Comparison of ENCODE assay signal across 11 cellular contexts in the genomic region with DNA sequence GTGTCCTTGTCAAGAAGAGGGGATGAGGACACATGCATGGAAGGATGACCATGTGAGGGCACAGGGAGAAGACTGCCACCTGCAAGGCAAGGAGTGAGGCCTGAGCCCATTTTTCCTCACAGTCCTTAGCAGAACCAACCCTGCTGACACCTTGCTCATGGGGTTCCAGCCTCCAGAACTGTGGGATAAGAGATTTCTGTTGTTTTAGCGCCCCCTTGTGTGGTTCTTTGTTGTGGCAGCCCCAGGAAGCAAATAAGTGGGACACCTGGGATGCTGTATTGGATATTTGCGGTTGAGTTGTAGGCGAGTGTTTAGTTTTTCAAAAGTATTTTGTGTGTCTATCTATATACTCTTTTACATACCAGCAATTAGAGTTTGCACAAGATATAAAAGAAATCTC.
DNase-seq lines count a peak whose midpoint lies in the region; ATAC-seq and TF ChIP-seq lines count a peak whose summit lies in the region.
"Had no signal": no experiment of that assay in that cellular context is flagged by ENCODE, and none has a peak within 500 bp of the region (broad histone marks: within the 10 kb centered on the region; RNA-seq: fewer than 3 reads in every experiment).

No MANE protein-coding gene starts in this region.

- peaks cover 2% of the 10 kb centered on the region for H3K27me3 Mint-ChIP-seq in GM23338 (ENCODE audit: insufficient read depth, low read depth, poor library complexity)

- no peaks in the 10 kb centered on the region for H3K9me3 ChIP-seq in ascending aorta

- peaks cover 17% of the 10 kb centered on the region for H3K4me1 Mint-ChIP-seq in GM23338

- H3K4me2 ChIP-seq in GM23338 = no peak overlapping the region

- H3K9me3 Mint-ChIP-seq in GM23338 = peaks cover 13% of the 10 kb centered on the region

- H3K27ac ChIP-seq in GM23338 (ENCODE audit: low read depth) = no peak overlapping the region
- H3K27ac ChIP-seq in foreskin keratinocyte = no peak overlapping the region
- no peak overlapping the region for H3K27ac ChIP-seq in ascending aorta

- DNase-seq in CD1c-positive myeloid dendritic cell (ENCODE audit: extremely low spot score) (peak; percentile 21), GM23338 (ENCODE audit: low spot score) (peak; percentile 63), SW480 (ENCODE audit: low spot score) (peak; percentile 16), foreskin keratinocyte (no peak), AG20443 (ENCODE audit: low spot score) (no peak), ascending aorta (ENCODE audit: low spot score in 2 of 2) (no peak), GM19240 (ENCODE audit: insufficient read length, low spot score) (no peak)
- DNase-seq: cortex of kidney, left colon, NCI-H2081 had no signal

- ATAC-seq in GM23338 (peak; percentile 57), foreskin keratinocyte (peak; percentile 28), GM21723 (IDR thresholded peaks at IDR 0.05; ENCODE audit: unreplicated experiment) (no peak)
- ATAC-seq: left colon had no signal

- no peaks in the 10 kb centered on the region for H3K27me3 ChIP-seq in GM23338 (ENCODE audit: insufficient read depth)
- no peaks in the 10 kb centered on the region for H3K27me3 ChIP-seq in foreskin keratinocyte
- H3K27me3 ChIP-seq in ascending aorta = no peaks in the 10 kb centered on the region

- TF ChIP-seq CTCF in GM23338 (conservative IDR thresholded peaks at IDR 0.05; ENCODE audit: low read depth in 2 of 2) (peak; percentile 69 to 73), foreskin keratinocyte (conservative IDR thresholded peaks at IDR 0.05) (peak; percentile 63), ascending aorta (IDR thresholded peaks at IDR 0.05) (peak in 1 of 3 experiments; percentile 5)

- no peak overlapping the region for H3K4me3 Mint-ChIP-seq in GM23338

- H3F3A ChIP-seq in GM23338 (replicated peaks; ENCODE audit: low read depth) = no peaks in the 10 kb centered on the region

- no peaks in the 10 kb centered on the region for H3K9me2 ChIP-seq in GM23338 (ENCODE audit: insufficient read depth)

- peaks cover 5% of the 10 kb centered on the region; the same call in 2 of the 3 replicates for H3K36me3 Mint-ChIP-seq in GM23338 (ENCODE audit: low read depth)

- H3K4me1 ChIP-seq in GM23338 (ENCODE audit: insufficient read depth) (peaks cover 6% of the 10 kb centered on the region; the same call in 1 of the 2 replicates), foreskin keratinocyte (no peaks in the 10 kb centered on the region), ascending aorta (no peaks in the 10 kb centered on the region)

- no peak overlapping the region for H3K4me3 ChIP-seq in GM23338
- no peak overlapping the region for H3K4me3 ChIP-seq in ascending aorta

- no peak overlapping the region for H2AFZ ChIP-seq in GM23338

- H3K27ac Mint-ChIP-seq in GM23338 = no peak overlapping the region

- H3K79me2 ChIP-seq in GM23338 (replicated peaks; ENCODE audit: insufficient read depth) = no peaks in the 10 kb centered on the region

- no peaks in the 10 kb centered on the region for H4K20me1 ChIP-seq in GM23338 (replicated peaks; ENCODE audit: insufficient read depth)

- no peaks in the 10 kb centered on the region for H3K36me3 ChIP-seq in GM23338 (ENCODE audit: insufficient read depth)
- H3K36me3 ChIP-seq in ascending aorta = no peaks in the 10 kb centered on the region

- intact Hi-C loops in ascending aorta (cut with DNase I) = no loop called here

TF ChIP-seq in GM23338, 12 proteins besides CTCF, POLR2A, EP300 and RAD21 (continues in another document):
- TF ChIP-seq EZH2phosphoT487 (IDR thresholded peaks at IDR 0.05; ENCODE audit: unreplicated experiment) (no peak), POLR2AphosphoS5 (IDR thresholded peaks at IDR 0.05; ENCODE audit: low read depth) (no peak), ZNF331 (CRISPR knock-in tag; IDR thresholded peaks at IDR 0.05; ENCODE audit: low read depth) (no peak), EZH2 (IDR thresholded peaks at IDR 0.05; ENCODE audit: low read depth, unreplicated experiment) (no peak), JUNB (IDR thresholded peaks at IDR 0.05; ENCODE audit: unreplicated experiment) (no peak), ZNF114 (CRISPR knock-in tag; IDR thresholded peaks at IDR 0.05) (no peak)
- TF ChIP-seq, protein P1, sequence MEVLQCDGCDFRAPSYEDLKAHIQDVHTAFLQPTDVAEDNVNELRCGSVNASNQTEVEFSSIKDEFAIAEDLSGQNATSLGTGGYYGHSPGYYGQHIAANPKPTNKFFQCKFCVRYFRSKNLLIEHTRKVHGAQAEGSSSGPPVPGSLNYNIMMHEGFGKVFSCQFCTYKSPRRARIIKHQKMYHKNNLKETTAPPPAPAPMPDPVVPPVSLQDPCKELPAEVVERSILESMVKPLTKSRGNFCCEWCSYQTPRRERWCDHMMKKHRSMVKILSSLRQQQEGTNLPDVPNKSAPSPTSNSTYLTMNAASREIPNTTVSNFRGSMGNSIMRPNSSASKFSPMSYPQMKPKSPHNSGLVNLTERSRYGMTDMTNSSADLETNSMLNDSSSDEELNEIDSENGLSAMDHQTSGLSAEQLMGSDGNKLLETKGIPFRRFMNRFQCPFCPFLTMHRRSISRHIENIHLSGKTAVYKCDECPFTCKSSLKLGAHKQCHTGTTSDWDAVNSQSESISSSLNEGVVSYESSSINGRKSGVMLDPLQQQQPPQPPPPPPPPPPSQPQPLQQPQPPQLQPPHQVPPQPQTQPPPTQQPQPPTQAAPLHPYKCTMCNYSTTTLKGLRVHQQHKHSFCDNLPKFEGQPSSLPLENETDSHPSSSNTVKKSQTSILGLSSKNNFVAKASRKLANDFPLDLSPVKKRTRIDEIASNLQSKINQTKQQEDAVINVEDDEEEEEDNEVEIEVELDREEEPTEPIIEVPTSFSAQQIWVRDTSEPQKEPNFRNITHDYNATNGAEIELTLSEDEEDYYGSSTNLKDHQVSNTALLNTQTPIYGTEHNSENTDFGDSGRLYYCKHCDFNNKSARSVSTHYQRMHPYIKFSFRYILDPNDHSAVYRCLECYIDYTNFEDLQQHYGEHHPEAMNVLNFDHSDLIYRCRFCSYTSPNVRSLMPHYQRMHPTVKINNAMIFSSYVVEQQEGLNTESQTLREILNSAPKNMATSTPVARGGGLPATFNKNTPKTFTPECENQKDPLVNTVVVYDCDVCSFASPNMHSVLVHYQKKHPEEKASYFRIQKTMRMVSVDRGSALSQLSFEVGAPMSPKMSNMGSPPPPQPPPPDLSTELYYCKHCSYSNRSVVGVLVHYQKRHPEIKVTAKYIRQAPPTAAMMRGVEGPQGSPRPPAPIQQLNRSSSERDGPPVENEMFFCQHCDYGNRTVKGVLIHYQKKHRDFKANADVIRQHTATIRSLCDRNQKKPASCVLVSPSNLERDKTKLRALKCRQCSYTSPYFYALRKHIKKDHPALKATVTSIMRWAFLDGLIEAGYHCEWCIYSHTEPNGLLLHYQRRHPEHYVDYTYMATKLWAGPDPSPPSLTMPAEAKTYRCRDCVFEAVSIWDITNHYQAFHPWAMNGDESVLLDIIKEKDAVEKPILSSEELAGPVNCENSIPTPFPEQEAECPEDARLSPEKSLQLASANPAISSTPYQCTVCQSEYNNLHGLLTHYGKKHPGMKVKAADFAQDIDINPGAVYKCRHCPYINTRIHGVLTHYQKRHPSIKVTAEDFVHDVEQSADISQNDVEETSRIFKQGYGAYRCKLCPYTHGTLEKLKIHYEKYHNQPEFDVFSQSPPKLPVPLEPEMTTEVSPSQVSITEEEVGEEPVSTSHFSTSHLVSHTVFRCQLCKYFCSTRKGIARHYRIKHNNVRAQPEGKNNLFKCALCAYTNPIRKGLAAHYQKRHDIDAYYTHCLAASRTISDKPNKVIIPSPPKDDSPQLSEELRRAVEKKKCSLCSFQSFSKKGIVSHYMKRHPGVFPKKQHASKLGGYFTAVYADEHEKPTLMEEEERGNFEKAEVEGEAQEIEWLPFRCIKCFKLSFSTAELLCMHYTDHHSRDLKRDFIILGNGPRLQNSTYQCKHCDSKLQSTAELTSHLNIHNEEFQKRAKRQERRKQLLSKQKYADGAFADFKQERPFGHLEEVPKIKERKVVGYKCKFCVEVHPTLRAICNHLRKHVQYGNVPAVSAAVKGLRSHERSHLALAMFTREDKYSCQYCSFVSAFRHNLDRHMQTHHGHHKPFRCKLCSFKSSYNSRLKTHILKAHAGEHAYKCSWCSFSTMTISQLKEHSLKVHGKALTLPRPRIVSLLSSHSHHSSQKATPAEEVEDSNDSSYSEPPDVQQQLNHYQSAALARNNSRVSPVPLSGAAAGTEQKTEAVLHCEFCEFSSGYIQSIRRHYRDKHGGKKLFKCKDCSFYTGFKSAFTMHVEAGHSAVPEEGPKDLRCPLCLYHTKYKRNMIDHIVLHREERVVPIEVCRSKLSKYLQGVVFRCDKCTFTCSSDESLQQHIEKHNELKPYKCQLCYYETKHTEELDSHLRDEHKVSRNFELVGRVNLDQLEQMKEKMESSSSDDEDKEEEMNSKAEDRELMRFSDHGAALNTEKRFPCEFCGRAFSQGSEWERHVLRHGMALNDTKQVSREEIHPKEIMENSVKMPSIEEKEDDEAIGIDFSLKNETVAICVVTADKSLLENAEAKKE (CRISPR knock-in tag; IDR thresholded peaks at IDR 0.05) = no peak
- TF ChIP-seq, protein P2, sequence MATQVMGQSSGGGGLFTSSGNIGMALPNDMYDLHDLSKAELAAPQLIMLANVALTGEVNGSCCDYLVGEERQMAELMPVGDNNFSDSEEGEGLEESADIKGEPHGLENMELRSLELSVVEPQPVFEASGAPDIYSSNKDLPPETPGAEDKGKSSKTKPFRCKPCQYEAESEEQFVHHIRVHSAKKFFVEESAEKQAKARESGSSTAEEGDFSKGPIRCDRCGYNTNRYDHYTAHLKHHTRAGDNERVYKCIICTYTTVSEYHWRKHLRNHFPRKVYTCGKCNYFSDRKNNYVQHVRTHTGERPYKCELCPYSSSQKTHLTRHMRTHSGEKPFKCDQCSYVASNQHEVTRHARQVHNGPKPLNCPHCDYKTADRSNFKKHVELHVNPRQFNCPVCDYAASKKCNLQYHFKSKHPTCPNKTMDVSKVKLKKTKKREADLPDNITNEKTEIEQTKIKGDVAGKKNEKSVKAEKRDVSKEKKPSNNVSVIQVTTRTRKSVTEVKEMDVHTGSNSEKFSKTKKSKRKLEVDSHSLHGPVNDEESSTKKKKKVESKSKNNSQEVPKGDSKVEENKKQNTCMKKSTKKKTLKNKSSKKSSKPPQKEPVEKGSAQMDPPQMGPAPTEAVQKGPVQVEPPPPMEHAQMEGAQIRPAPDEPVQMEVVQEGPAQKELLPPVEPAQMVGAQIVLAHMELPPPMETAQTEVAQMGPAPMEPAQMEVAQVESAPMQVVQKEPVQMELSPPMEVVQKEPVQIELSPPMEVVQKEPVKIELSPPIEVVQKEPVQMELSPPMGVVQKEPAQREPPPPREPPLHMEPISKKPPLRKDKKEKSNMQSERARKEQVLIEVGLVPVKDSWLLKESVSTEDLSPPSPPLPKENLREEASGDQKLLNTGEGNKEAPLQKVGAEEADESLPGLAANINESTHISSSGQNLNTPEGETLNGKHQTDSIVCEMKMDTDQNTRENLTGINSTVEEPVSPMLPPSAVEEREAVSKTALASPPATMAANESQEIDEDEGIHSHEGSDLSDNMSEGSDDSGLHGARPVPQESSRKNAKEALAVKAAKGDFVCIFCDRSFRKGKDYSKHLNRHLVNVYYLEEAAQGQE (IDR thresholded peaks at IDR 0.05; ENCODE audit: unreplicated experiment) = no peak

Comparison
In these comparisons a context has a peak if more than half of its experiments do, and no peak if none do; other contexts are left out.
1. DNase-seq: peak in CD1c-positive myeloid dendritic cell (single experiment), GM23338 (single experiment) and SW480 (single experiment); none in foreskin keratinocyte (0 of 2), AG20443 (single experiment), ascending aorta (0 of 2) and GM19240 (single experiment).